1 cellular context compared by ENCODE assay signal in genomic region chr7:73828107-73828803, GRCh38.
A peak's percentile ranks its signal among the peaks of the same experiment; 100 is the strongest.
TF ChIP-seq lines count a peak whose summit lies in the region.

No MANE protein-coding gene starts in this region.

TF ChIP-seq in HEK293, 187 proteins besides CTCF, POLR2A, EP300 and RAD21 (continued from another document and continues in another):
- TF ChIP-seq FEZF1 (tag by site-specific recombination; IDR thresholded peaks at IDR 0.05) (peak; percentile 91), ZBTB21 (tag by site-specific recombination; IDR thresholded peaks at IDR 0.05) (peak; percentile 70), ZBTB44 (tag by site-specific recombination; IDR thresholded peaks at IDR 0.05) (no peak), MZF1 (tag by site-specific recombination; IDR thresholded peaks at IDR 0.05; ENCODE audit: borderline replicate concordance) (no peak), ZNF670 (tag by site-specific recombination; IDR thresholded peaks at IDR 0.05; ENCODE audit: low read depth) (no peak), KLF16 (tag by site-specific recombination; IDR thresholded peaks at IDR 0.05) (peak; percentile 30; the same call in 1 of the 2 replicates), ZBTB48 (tag by site-specific recombination; IDR thresholded peaks at IDR 0.05) (no peak), ZNF600 (tag by site-specific recombination; IDR thresholded peaks at IDR 0.05) (no peak), ZNF239 (tag by site-specific recombination; IDR thresholded peaks at IDR 0.05) (no peak), ZNF449 (tag by site-specific recombination; IDR thresholded peaks at IDR 0.05) (no peak), SP3 (tag by site-specific recombination; IDR thresholded peaks at IDR 0.05) (0 out of 2 replicates have a peak, but pooled peaks have one; percentile 29), ZNF184 (tag by site-specific recombination; IDR thresholded peaks at IDR 0.05) (0 out of 2 replicates have a peak, but pooled peaks have one; percentile 40), WT1 (tag by site-specific recombination; IDR thresholded peaks at IDR 0.05) (peak; percentile 67), TSHZ1 (tag by site-specific recombination; IDR thresholded peaks at IDR 0.05; ENCODE audit: borderline replicate concordance) (peak; percentile 74), ZNF423 (tag by site-specific recombination; IDR thresholded peaks at IDR 0.05) (no peak), HOXD13 (CRISPR knock-in tag; IDR thresholded peaks at IDR 0.05; ENCODE audit: borderline replicate concordance) (peak; percentile 88; the same call in 1 of the 2 replicates), GLIS2 (tag by site-specific recombination; IDR thresholded peaks at IDR 0.05) (0 out of 2 replicates have a peak, but pooled peaks have one; percentile 26), ZNF157 (tag by site-specific recombination; IDR thresholded peaks at IDR 0.05) (no peak), AEBP2 (tag by site-specific recombination; IDR thresholded peaks at IDR 0.05; ENCODE audit: borderline replicate concordance) (no peak), ZNF19 (tag by site-specific recombination; IDR thresholded peaks at IDR 0.05; ENCODE audit: low read depth) (no peak), ZNF792 (tag by site-specific recombination; IDR thresholded peaks at IDR 0.05) (no peak), ZSCAN5A (tag by site-specific recombination; IDR thresholded peaks at IDR 0.05) (no peak), ZNF112 (tag by site-specific recombination; IDR thresholded peaks at IDR 0.05) (no peak), PBX3 (CRISPR knock-in tag; IDR thresholded peaks at IDR 0.05) (no peak), ZNF354C (tag by site-specific recombination; IDR thresholded peaks at IDR 0.05; ENCODE audit: borderline replicate concordance, low read depth) (no peak), ZNF510 (tag by site-specific recombination; IDR thresholded peaks at IDR 0.05; ENCODE audit: insufficient replicate concordance) (no peak), ZNF214 (tag by site-specific recombination; IDR thresholded peaks at IDR 0.05; ENCODE audit: borderline replicate concordance) (no peak), SALL2 (tag by site-specific recombination; IDR thresholded peaks at IDR 0.05; ENCODE audit: borderline replicate concordance) (no peak), ZNF335 (tag by site-specific recombination; conservative IDR thresholded peaks at IDR 0.05) (peak; percentile 70), ZNF704 (tag by site-specific recombination; IDR thresholded peaks at IDR 0.05) (no peak), ZNF155 (tag by site-specific recombination; IDR thresholded peaks at IDR 0.05) (no peak), SP2 (tag by site-specific recombination; IDR thresholded peaks at IDR 0.05) (peak; percentile 60), ZNF433 (tag by site-specific recombination; IDR thresholded peaks at IDR 0.05; ENCODE audit: low read depth) (no peak), OSR2 (tag by site-specific recombination; IDR thresholded peaks at IDR 0.05) (no peak), ZNF561 (tag by site-specific recombination; IDR thresholded peaks at IDR 0.05; ENCODE audit: borderline replicate concordance) (peak; percentile 20; the same call in 1 of the 2 replicates), HOXC10 (CRISPR knock-in tag; IDR thresholded peaks at IDR 0.05) (no peak), ELK4 (IDR thresholded peaks at IDR 0.05; ENCODE audit: borderline replicate concordance, low read depth, low read length) (no peak), ZNF473 (tag by site-specific recombination; IDR thresholded peaks at IDR 0.05) (no peak), ZNF549 (tag by site-specific recombination; IDR thresholded peaks at IDR 0.05) (no peak), ZSCAN30 (tag by site-specific recombination; IDR thresholded peaks at IDR 0.05) (0 out of 2 replicates have a peak, but pooled peaks have one; percentile 29), ZNF518A (tag by site-specific recombination; conservative IDR thresholded peaks at IDR 0.05; ENCODE audit: low read depth) (no peak), BCL11A (tag by site-specific recombination; IDR thresholded peaks at IDR 0.05; ENCODE audit: low read depth) (peak; percentile 56; the same call in 1 of the 2 replicates), ZSCAN23 (tag by site-specific recombination; IDR thresholded peaks at IDR 0.05) (peak; percentile 27; the same call in 1 of the 2 replicates), ZNF677 (tag by site-specific recombination; IDR thresholded peaks at IDR 0.05) (no peak), ZNF626 (tag by site-specific recombination; IDR thresholded peaks at IDR 0.05) (no peak), YY1 (tag by site-specific recombination; IDR thresholded peaks at IDR 0.05) (no peak), ZNF37A (tag by site-specific recombination; IDR thresholded peaks at IDR 0.05) (no peak)
